18 cellular contexts compared by ENCODE assay signal in genomic region chr1:4105300-4105880, GRCh38.
DNase-seq lines count a peak whose midpoint lies in the region; ATAC-seq and TF ChIP-seq lines count a peak whose summit lies in the region.
"Had no signal": no experiment of that assay in that cellular context is flagged by ENCODE, and none has a peak within 500 bp of the region (broad histone marks: within the 10 kb centered on the region; RNA-seq: fewer than 3 reads in every experiment).

No MANE protein-coding gene starts in this region.

- H3K9me3 ChIP-seq in spleen: peaks cover 0 to 4% (median 0%) of the 10 kb centered on the region in 8 donors
- H3K9me3 ChIP-seq: BLaER1, HAP-1 had no signal

- H3K4me3 ChIP-seq in spleen: no peak overlapping the region
- H3K4me3 ChIP-seq: BLaER1, GM23338, HAP-1 had no signal

- 76 to 86% (median 79%) methylated on average over 14 of the region's 14 CpGs for WGBS in spleen, 5 donors

- intact Hi-C loops in posterior vena cava (cut with DNase I): no loop called here
- intact Hi-C loops in spleen (cut with DNase I; ENCODE audit: low total_unique reads): no loop called here

- no peaks in the 10 kb centered on the region for H3K36me3 ChIP-seq in spleen
- H3K36me3 ChIP-seq: BLaER1, HAP-1 had no signal

- no peaks in the 10 kb centered on the region for H3K4me1 ChIP-seq in spleen
- H3K4me1 ChIP-seq: BLaER1, HAP-1 had no signal

- peaks cover 0 to 23% (median 4%) of the 10 kb centered on the region in 7 donors for H3K27me3 ChIP-seq in spleen (replicated peaks in 1 of 7)
- H3K27me3 ChIP-seq: BLaER1 had no signal

- TF ChIP-seq CTCF in spleen (IDR thresholded peaks at IDR 0.05 in 8 of 11, conservative IDR thresholded peaks at IDR 0.05 in 3 of 11): no peak

- no peak overlapping the region for H3K27ac ChIP-seq in spleen
- H3K27ac ChIP-seq: 22Rv1, BLaER1, C4-2B had no signal

- no peak for ATAC-seq in HG03354 (IDR thresholded peaks at IDR 0.05; ENCODE audit: poor library complexity, severe bottlenecking, unreplicated experiment)
- ATAC-seq: GM23338 had no signal

- peak; percentile 36 for DNase-seq in activated effector memory CD4-positive, alpha-beta T cell treated with anti-CD3 and anti-CD28 coated beads, Interleukin-2, amount 50 U/mL, for 16 hours
- no peak for DNase-seq in activated effector memory CD4-positive, alpha-beta T cell treated with Interleukin-2 at 50 U/mL for 16 hours
- DNase-seq in posterior vena cava (ENCODE audit: low spot score) (peak; percentile 28), spleen (peak; percentile 42), NCI-H446 (lab: John Stamatoyannopoulos, UW) (no peak)
- DNase-seq in activated CD4-positive, alpha-beta T cell treated with anti-CD3 and anti-CD28 coated beads, Interleukin-2, amount 50 U/mL, for 48 hours: no peak
- DNase-seq: CD4-positive, alpha-beta T cell; DMS 273 treated with DMSO at 0.1 percent for 48 hours; DMS79; EL; GF-D8; HFFc6 had no signal

- TF ChIP-seq POLR2A in spleen (IDR thresholded peaks at IDR 0.05): no peak

Comparison
In these comparisons a context has a peak if more than half of its experiments do, and no peak if none do; other contexts are left out.
1. DNase-seq: peak in activated effector memory CD4-positive, alpha-beta T cell treated with anti-CD3 and anti-CD28 coated beads, Interleukin-2, amount 50 U/mL, for 16 hours (single experiment), posterior vena cava (single experiment) and spleen (single experiment); none in activated effector memory CD4-positive, alpha-beta T cell treated with Interleukin-2 at 50 U/mL for 16 hours (single experiment), activated CD4-positive, alpha-beta T cell treated with anti-CD3 and anti-CD28 coated beads, Interleukin-2, amount 50 U/mL, for 48 hours (0 of 2) and NCI-H446 (0 of 2).